Comparison of ENCODE assay signal across 12 cellular contexts in genomic region chr3:15983232-15983631, GRCh38.
DNase-seq lines count a peak whose midpoint lies in the region; ATAC-seq, FAIRE-seq and TF ChIP-seq lines count a peak whose summit lies in the region.
"Had no signal": no experiment of that assay in that cellular context is flagged by ENCODE, and none has a peak within 500 bp of the region (broad histone marks: within the 10 kb centered on the region; RNA-seq: fewer than 3 reads in every experiment).

No MANE protein-coding gene starts in this region.

- DNase-seq in Right ventricle myocardium superior (no peak), Right ventricle myocardium inferior (ENCODE audit: missing footprints) (no peak), bronchial epithelial cell (ENCODE audit: low read depth) (peak; percentile 91), kidney tubule cell (ENCODE audit: low spot score) (peak; percentile 63), vagina (ENCODE audit: extremely low spot score in 2 of 2) (no peak), T-helper 1 cell (no peak), DMS79 treated with DMSO at 0.1 percent for 48 hours (lab: John Stamatoyannopoulos, UW) (no peak), GF-D8 (lab: John Stamatoyannopoulos, UW) (no peak)
- DNase-seq: activated CD8-positive, alpha-beta memory T cell treated with anti-CD3 and anti-CD28 coated beads, Interleukin-2, amount 50 U/mL, for 4 hours; NCI-H1930; SW 1271 had no signal

- no peak for TF ChIP-seq POLR2A in vagina (IDR thresholded peaks at IDR 0.05)

- H3K27me3 ChIP-seq in bronchial epithelial cell (ENCODE audit: control insufficient read depth, insufficient read depth, low read length) (no peaks in the 10 kb centered on the region), vagina (no peaks in the 10 kb centered on the region)

- H3K27ac ChIP-seq in vagina, result peak overlapping the region; percentile 67

- no peak for TF ChIP-seq CTCF in bronchial epithelial cell (IDR thresholded peaks at IDR 0.05; ENCODE audit: insufficient read depth, low read length, severe bottlenecking)
- TF ChIP-seq CTCF in vagina (IDR thresholded peaks at IDR 0.05), result no peak

- FAIRE-seq in bronchial epithelial cell (lab: Jason Lieb, UNC), result peak; percentile 58
- FAIRE-seq: A204.1 had no signal

- peak; percentile 8 for ATAC-seq in Right ventricle myocardium superior (ENCODE audit: poor library complexity)
- ATAC-seq in Right ventricle myocardium inferior, result no peak

- intact Hi-C loops in Right ventricle myocardium superior (cut with DNase I) (no loop called here), Right ventricle myocardium inferior (cut with DNase I) (no loop called here), vagina (cut with DNase I) (no loop called here)

- H3K4me3 ChIP-seq in bronchial epithelial cell (ENCODE audit: low read depth, low read length) (no peak overlapping the region), vagina (no peak overlapping the region)

- H3K36me3 ChIP-seq in bronchial epithelial cell (ENCODE audit: control insufficient read depth, insufficient read depth, low read length) (no peaks in the 10 kb centered on the region), vagina (no peaks in the 10 kb centered on the region)

- H3K4me1 ChIP-seq in vagina, result peaks cover 10% of the 10 kb centered on the region

- H3K9me3 ChIP-seq in vagina, result no peaks in the 10 kb centered on the region

Comparison
In these comparisons a context has a peak if more than half of its experiments do, and no peak if none do; other contexts are left out.
1. DNase-seq: peak in bronchial epithelial cell (single experiment) and kidney tubule cell (single experiment); none in Right ventricle myocardium superior (single experiment), Right ventricle myocardium inferior (single experiment), vagina (0 of 2), T-helper 1 cell (0 of 5), DMS79 treated with DMSO at 0.1 percent for 48 hours (single experiment) and GF-D8 (single experiment).